20 cellular contexts compared by ENCODE assay signal in genomic region chr3:147941984-147942383, GRCh38.
DNase-seq lines count a peak whose midpoint lies in the region; ATAC-seq, FAIRE-seq and TF ChIP-seq lines count a peak whose summit lies in the region.
"Had no signal": no experiment of that assay in that cellular context is flagged by ENCODE, and none has a peak within 500 bp of the region (broad histone marks: within the 10 kb centered on the region; RNA-seq: fewer than 3 reads in every experiment).

No MANE protein-coding gene starts in this region.

- no peak for TF ChIP-seq POLR2A in H54 (IDR thresholded peaks at IDR 0.05; ENCODE audit: low read depth, low read length)

- H3K27ac ChIP-seq in angular gyrus (ENCODE audit: low read depth, low read length) (peak overlapping the region; percentile 50), substantia nigra (ENCODE audit: low read depth, low read length, poor library complexity, severe bottlenecking) (peak overlapping the region; percentile 61), foreskin keratinocyte (no peak overlapping the region)
- H3K27ac ChIP-seq: HL-60, SK-N-MC had no signal

- DNase-seq in H54 (ENCODE audit: insufficient read length, low spot score) (no peak), inferior parietal cortex (ENCODE audit: extremely low spot score) (peak; percentile 12), substantia nigra (lab: John Stamatoyannopoulos, UW) (no peak), activated gamma-delta T cell treated with Interleukin-2 at 50 U/mL for 16 hours (no peak), glomerular visceral epithelial cell (ENCODE audit: extremely low spot score) (no peak), foreskin keratinocyte (no peak)
- DNase-seq: DND-41, Kasumi-1, MG63, NCI-H1048, NCI-H1436, NCI-H2029 treated with DMSO at 0.1 percent for 48 hours, NCI-H2171, OCI-M1, Right ventricle myocardium superior had no signal

- no peaks in the 10 kb centered on the region for H3K27me3 ChIP-seq in foreskin keratinocyte
- H3K27me3 ChIP-seq: MG63 had no signal

- H3K4me1 ChIP-seq in foreskin keratinocyte, result peaks cover 3% of the 10 kb centered on the region
- H3K4me1 ChIP-seq: HAP-1 had no signal

- ATAC-seq in foreskin keratinocyte, result no peak

- peak; percentile 62 for FAIRE-seq in H54 (lab: Jason Lieb, UNC)
- FAIRE-seq: G401.6 had no signal

- no peak for TF ChIP-seq CTCF in foreskin keratinocyte (conservative IDR thresholded peaks at IDR 0.05)
